In the genomic region with DNA sequence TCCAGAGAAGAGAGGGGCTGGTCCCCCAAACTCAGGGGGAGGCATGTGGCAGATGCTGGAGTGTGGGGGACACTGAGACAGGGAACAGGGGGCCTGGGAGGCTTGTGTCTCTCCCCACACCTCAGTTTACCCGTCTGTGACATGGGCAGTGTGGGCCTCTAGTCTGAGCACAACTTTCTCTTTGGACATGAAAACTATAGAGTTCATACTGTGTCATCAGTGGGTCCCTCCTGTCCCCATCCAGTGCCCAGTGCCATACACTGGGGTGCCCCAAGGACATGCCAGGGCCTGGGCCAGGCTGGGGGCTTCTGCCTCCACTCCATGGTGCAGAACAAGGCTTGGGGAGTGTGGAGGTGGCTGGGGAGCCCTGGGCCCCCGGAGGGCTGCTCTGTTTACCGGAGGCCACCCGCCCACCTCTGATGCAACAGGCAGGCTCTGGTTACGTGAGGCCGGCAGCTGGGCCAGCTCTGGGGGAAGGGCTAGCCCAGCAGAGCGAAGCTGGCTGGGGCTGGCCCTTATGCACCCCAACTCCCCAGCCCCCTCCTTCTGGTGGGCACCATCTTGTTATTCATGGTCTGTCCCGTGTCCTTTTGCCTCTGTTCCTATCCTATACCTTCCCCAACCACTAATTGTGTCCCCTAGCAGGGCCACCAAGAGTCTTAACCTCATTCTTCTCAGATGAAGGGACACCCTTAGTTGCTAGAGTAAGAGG, we compare ENCODE assay signal across 1 cellular context.
A peak's percentile ranks its signal among the peaks of the same experiment; 100 is the strongest.
TF ChIP-seq lines count a peak whose summit lies in the region.

No MANE protein-coding gene starts in this region.

TF ChIP-seq in H1, 55 proteins besides CTCF, POLR2A, EP300 and RAD21:
- TF ChIP-seq CEBPB (IDR thresholded peaks at IDR 0.05; ENCODE audit: low read depth, low read length): peak; percentile 85
- no peak for TF ChIP-seq EGR1 (IDR thresholded peaks at IDR 0.05; ENCODE audit: borderline replicate concordance, low read depth, low read length)
